ENCODE assay signal across 8 cellular contexts in the genomic region with DNA sequence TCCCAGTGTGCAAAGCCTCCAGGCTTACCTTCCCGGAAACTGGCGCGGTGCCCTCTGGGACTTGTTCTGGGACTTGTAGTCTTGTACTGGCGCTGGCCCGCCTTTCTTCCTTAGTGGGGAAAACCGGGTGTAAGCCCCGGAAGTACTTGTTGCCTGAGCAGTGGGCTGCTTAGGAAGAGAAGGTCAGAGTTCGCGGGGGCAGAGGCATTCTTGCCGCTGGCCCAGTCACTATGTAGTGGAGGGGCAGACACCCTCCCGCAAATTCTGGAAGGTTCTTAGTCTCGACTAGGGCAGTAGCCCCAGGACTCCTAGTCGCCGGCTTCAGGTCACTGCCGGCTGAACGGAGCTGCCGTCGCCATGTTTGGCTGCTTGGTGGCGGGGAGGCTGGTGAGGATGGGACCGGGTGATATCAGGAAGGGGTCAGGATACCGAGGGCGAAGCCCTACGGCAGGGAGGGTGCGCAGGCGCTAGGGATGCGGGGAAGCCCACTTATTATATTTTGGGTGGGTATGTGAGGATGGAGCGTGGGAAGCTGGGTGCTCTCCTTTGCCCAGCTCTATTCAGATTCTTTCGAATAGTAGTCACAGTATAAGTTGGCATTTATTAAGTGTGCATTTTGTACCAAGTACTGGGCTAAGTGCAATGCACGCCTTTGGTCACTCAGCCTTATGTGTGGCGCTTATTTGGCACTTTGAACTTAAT.
DNase-seq lines count a peak whose midpoint lies in the region; ATAC-seq and TF ChIP-seq lines count a peak whose summit lies in the region.

A gene with protein sequence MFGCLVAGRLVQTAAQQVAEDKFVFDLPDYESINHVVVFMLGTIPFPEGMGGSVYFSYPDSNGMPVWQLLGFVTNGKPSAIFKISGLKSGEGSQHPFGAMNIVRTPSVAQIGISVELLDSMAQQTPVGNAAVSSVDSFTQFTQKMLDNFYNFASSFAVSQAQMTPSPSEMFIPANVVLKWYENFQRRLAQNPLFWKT (plus strand): TSS at position 149 of the 702 bp plus-strand sequence. CDS start 209 bp downstream, at position 358.

- H3K27me3 Mint-ChIP-seq in central memory CD8-positive, alpha-beta T cell, result no peaks in the 10 kb centered on the region

- H3K4me3 ChIP-seq in AG09309 (ENCODE audit: control insufficient read depth, low read depth, low read length), result peak within 1 kb of the TSS; percentile 97

- H3K36me3 Mint-ChIP-seq in central memory CD8-positive, alpha-beta T cell (ENCODE audit: insufficient read depth), result peaks cover 9% of the 10 kb centered on the region

- peaks cover 23% of the 10 kb centered on the region for H3K4me1 Mint-ChIP-seq in central memory CD8-positive, alpha-beta T cell

- ATAC-seq in GM19025 (IDR thresholded peaks at IDR 0.05; ENCODE audit: low read depth, unreplicated experiment) (peak; percentile 99), HG03342 (IDR thresholded peaks at IDR 0.05; ENCODE audit: unreplicated experiment) (peak; percentile 98)
- peak; percentile 99 for ATAC-seq in central memory CD8-positive, alpha-beta T cell (replicated peaks; ENCODE audit: extremely low read depth, poor library complexity, severe bottlenecking)

- peak within 1 kb of the TSS; percentile 98 for H3K4me3 Mint-ChIP-seq in central memory CD8-positive, alpha-beta T cell

- TF ChIP-seq CTCF in AG09309 (IDR thresholded peaks at IDR 0.05; ENCODE audit: control insufficient read depth, insufficient read depth, low read depth, low read length, missing control alignments), result no peak

- H3K9me3 Mint-ChIP-seq in central memory CD8-positive, alpha-beta T cell, result no peaks in the 10 kb centered on the region

- DNase-seq in AG09309 (ENCODE audit: low read depth) (peak; percentile 88), NCI-H446 (lab: John Stamatoyannopoulos, UW) (peak; percentile 97 to 99), iris pigment epithelial cell (ENCODE audit: low read depth) (peak; percentile 98)
- peak; percentile 86 for DNase-seq in activated CD4-positive, CD25-positive, alpha-beta regulatory T cell treated with anti-CD3 and anti-CD28 coated beads, Interleukin-2, amount 50 U/mL, for 16 hours (ENCODE audit: low read depth, low spot score)
- DNase-seq in central memory CD8-positive, alpha-beta T cell (ENCODE audit: low spot score in 2 of 2), result peak; percentile 79 to 81
- peak; percentile 89 to 90 for DNase-seq in stimulated activated CD4-positive, alpha-beta T cell treated with anti-CD3 and anti-CD28 coated beads, Interleukin-12 subunit alpha, Interleukin-12 subunit beta, amount 100 ng/mL, for 24 hours (ENCODE audit: low read depth in 2 of 2)

- peak within 1 kb of the TSS; percentile 95 for H3K27ac Mint-ChIP-seq in central memory CD8-positive, alpha-beta T cell (ENCODE audit: low read depth)

Comparison
In these comparisons a context has a peak if more than half of its experiments do, and no peak if none do; other contexts are left out.
1. Peak in every context shown above with its lines: DNase-seq, ATAC-seq and H3K4me3 ChIP-seq.